In the genomic region with DNA sequence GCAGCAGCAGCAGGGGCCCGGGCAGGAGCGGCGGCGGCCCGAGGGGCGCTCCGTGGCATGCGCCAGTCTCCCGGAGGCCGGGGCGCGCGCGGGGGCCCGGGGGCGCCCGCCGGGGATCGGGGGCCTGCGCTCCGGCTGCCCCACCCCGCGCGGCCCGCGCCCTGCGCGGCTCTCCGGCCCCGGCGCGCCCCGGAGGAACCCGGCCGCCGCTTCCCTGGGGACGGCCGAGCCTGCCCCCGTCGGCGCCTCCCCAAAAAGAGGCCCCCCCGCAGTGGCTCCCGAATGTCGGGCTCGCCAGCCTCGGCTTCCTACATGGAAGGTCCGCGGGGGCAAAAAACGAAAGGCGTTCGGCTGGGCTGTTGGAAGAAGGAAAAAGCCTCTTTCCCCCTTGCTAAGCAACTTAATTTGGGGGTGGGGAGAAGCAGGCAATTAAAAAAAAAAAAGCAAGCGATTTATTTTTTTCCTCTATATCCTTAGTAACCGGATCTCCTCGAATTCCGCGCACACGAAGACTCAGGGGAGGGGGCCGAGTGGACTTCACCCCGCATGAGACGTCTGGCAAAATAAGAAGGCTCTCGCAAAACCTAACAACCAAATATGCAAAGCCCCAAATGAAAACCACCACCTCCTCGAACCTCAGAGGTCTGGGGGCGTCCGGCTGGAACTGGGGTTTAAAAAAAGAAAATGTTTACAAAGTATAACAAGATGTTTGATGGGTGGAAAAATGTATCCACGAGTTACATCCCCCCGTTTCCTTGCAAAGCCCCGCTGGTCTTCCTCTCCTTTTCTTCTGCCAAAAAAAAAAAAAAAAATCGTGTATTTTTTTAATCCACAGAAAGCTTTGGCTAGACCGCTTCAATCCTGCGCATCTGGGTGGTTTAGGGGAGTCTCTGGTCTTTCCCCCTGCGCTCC, we compare ENCODE assay signal across 8 cellular contexts. TPM values are rescaled to one million over a fixed set of nuclear protein-coding genes. Genes with fewer than 3 reads are reported as not detected.
DNase-seq lines count a peak whose midpoint lies in the region; ATAC-seq and TF ChIP-seq lines count a peak whose summit lies in the region.

A gene with protein sequence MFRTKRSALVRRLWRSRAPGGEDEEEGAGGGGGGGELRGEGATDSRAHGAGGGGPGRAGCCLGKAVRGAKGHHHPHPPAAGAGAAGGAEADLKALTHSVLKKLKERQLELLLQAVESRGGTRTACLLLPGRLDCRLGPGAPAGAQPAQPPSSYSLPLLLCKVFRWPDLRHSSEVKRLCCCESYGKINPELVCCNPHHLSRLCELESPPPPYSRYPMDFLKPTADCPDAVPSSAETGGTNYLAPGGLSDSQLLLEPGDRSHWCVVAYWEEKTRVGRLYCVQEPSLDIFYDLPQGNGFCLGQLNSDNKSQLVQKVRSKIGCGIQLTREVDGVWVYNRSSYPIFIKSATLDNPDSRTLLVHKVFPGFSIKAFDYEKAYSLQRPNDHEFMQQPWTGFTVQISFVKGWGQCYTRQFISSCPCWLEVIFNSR (minus strand): TSS at position 430 of the 912 bp plus-strand sequence. CDS start 541 bp downstream, outside the sequence.

- H3K4me2 ChIP-seq in OCI-LY7 (ENCODE audit: low read length), result peak within 1 kb of the TSS; percentile 90

- no peak within 1 kb of the TSS for H2AFZ ChIP-seq in OCI-LY7 (ENCODE audit: low read length)

- H3K4me1 ChIP-seq in OCI-LY7 (ENCODE audit: insufficient read depth, low read length, poor library complexity, severe bottlenecking) (peaks cover 40% of the 10 kb centered on the region), mononuclear cell (ENCODE audit: insufficient read depth, low read length) (peaks cover 52% of the 10 kb centered on the region), uterus (peaks cover 11 to 25% of the 10 kb centered on the region in 2 donors)

- H4K20me1 ChIP-seq in OCI-LY7 (ENCODE audit: insufficient read depth, low read length), result peaks cover 15% of the 10 kb centered on the region

- H3K27ac ChIP-seq in OCI-LY7 (ENCODE audit: low read depth, low read length, poor library complexity, severe bottlenecking) (peak within 1 kb of the TSS; percentile 69), dorsolateral prefrontal cortex (peak within 1 kb of the TSS; percentile 83 to 100 (median 98)), uterus (peak within 1 kb of the TSS; percentile 99 to 100)

- intact Hi-C loops in OCI-LY7 (cut with micrococcal nuclease; ENCODE audit: unreplicated experiment) (loop anchor here (2.0 kb wide), 2 partner anchors 16 to 174 kb away; no protein-coding TSS in a partner anchor), dorsolateral prefrontal cortex (cut with DNase I) (loop anchor here (1.0 to 10.0 kb wide), 4 partner anchors 91 to 284 kb away; no protein-coding TSS in a partner anchor), uterus (cut with DNase I; ENCODE audit: low total_unique reads) (no loop called here)

- CTCF ChIA-PET in OCI-LY7 (lab: Charles Lee; ENCODE audit: unreplicated experiment), result no interaction called here

- POLR2A ChIA-PET in OCI-LY7 (lab: Charles Lee), result interaction anchor here (0.7 kb wide), 1 partner anchor 172 kb away, joined by 3 read pairs; no protein-coding TSS in a partner anchor

- H3K4me3 ChIP-seq in OCI-LY7 (ENCODE audit: low read depth, low read length, poor library complexity, severe bottlenecking) (peak within 1 kb of the TSS; percentile 95), dorsolateral prefrontal cortex (peak within 1 kb of the TSS; percentile 67 to 94 (median 84)), mononuclear cell (ENCODE audit: low read length) (peak within 1 kb of the TSS; percentile 69), uterus (peak within 1 kb of the TSS; percentile 51 to 71)

- DNase-seq in NCI-H2107 treated with DMSO at 0.1 percent for 48 hours (lab: John Stamatoyannopoulos, UW; ENCODE audit: unreplicated experiment) (peak; percentile 17), NCI-H2107 (lab: John Stamatoyannopoulos, UW) (no peak), OCI-LY7 (ENCODE audit: low spot score) (peak; percentile 30), dorsolateral prefrontal cortex (no peak), uterus (no peak), SHP77 (lab: John Stamatoyannopoulos, UW) (no peak)

- BruUV-seq in OCI-LY7 (replicated peaks; lab: Mats Ljungman, UMichigan), result no TSS peak

- TF ChIP-seq CTCF in OCI-LY7 (conservative IDR thresholded peaks at IDR 0.05; ENCODE audit: low read length) (no peak), dorsolateral prefrontal cortex (IDR thresholded peaks at IDR 0.05 in 54 of 56, conservative IDR thresholded peaks at IDR 0.05 in 2 of 56; ENCODE audit: low read depth in 1 of 56, partially characterized antibody in 56 of 56) (no peak), uterus (IDR thresholded peaks at IDR 0.05) (no peak)

- H3K79me2 ChIP-seq in OCI-LY7 (ENCODE audit: insufficient read depth, low read depth, low read length), result peaks cover 53% of the 10 kb centered on the region

- TF ChIP-seq POLR2A in uterus (IDR thresholded peaks at IDR 0.05), result no peak

- ATAC-seq in GM21526 (IDR thresholded peaks at IDR 0.05; ENCODE audit: low FRiP score, unreplicated experiment), result no peak

- H3K9me3 ChIP-seq in OCI-LY7 (ENCODE audit: low read length) (no peaks in the 10 kb centered on the region), mononuclear cell (ENCODE audit: low read depth, low read length) (no peaks in the 10 kb centered on the region), uterus (no peaks in the 10 kb centered on the region)

- H3K9me2 ChIP-seq in OCI-LY7 (ENCODE audit: insufficient read depth, low read length), result no peaks in the 10 kb centered on the region

- no peaks in the 10 kb centered on the region for H3K27me3 ChIP-seq in dorsolateral prefrontal cortex
- no peaks in the 10 kb centered on the region for H3K27me3 ChIP-seq in mononuclear cell (ENCODE audit: insufficient read depth, low read length)
- no peaks in the 10 kb centered on the region for H3K27me3 ChIP-seq in uterus

- H3K36me3 ChIP-seq in OCI-LY7 (ENCODE audit: insufficient read depth, low read length) (peaks cover 29% of the 10 kb centered on the region), uterus (no peaks in the 10 kb centered on the region)

RNA-seq across cellular contexts. Expression of the gene that starts here (rescaled TPM):
- total RNA-seq in OCI-LY7 (2014; rRNA removed; shearing (Covaris generic)), result 13.5 and 15.1 TPM in 2 replicates
- total RNA-seq in OCI-LY7 (2022) (2.9 and 3.2 TPM in 2 replicates), dorsolateral prefrontal cortex (10 to 100 TPM; 14.2 to 34.2 (median 23.6) TPM), mononuclear cell (89.7 TPM), uterus (10 to 100 TPM; 22.4 to 48.4 (median 29.3) TPM)

Comparison
In these comparisons a context has a peak if more than half of its experiments do, and no peak if none do; other contexts are left out.
1. DNase-seq: peak in NCI-H2107 treated with DMSO at 0.1 percent for 48 hours (single experiment) and OCI-LY7 (single experiment); none in NCI-H2107 (single experiment), dorsolateral prefrontal cortex (0 of 10), uterus (0 of 2) and SHP77 (0 of 2).
2. Peak in every context shown above with its lines, with median percentiles within 50 percentile points of each other: H3K27ac ChIP-seq and H3K4me3 ChIP-seq.